In the genomic region with DNA sequence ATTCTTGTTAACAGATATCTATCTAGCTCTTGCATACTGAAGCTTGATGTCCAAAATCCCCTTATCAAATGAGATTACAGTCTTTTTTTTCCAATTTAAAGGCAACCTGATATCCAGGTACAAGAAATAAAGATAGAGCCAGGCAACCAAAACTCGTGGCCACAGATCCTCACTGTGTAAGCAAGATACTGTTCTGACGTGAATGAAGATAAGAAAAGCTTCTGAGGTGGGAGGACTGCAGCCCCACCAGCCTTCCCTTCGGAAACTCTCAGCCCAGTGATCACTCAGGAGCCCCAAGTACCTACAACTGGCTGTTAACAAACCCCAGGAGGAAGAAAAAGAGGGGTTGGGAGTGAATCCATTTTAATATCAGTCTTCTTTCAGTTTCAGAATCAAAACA, we compare ENCODE assay signal across 17 cellular contexts.
A peak's percentile ranks its signal among the peaks of the same experiment; 100 is the strongest.
DNase-seq lines count a peak whose midpoint lies in the region; ATAC-seq, FAIRE-seq and TF ChIP-seq lines count a peak whose summit lies in the region.
"Had no signal": no experiment of that assay in that cellular context is flagged by ENCODE, and none has a peak within 500 bp of the region (broad histone marks: within the 10 kb centered on the region; RNA-seq: fewer than 3 reads in every experiment).

No MANE protein-coding gene starts in this region.

- H3K36me3 ChIP-seq in keratinocyte (ENCODE audit: control insufficient read depth in 2 of 2, extremely low read depth in 1 of 2, insufficient read depth in 2 of 2, low read length in 2 of 2) (no peaks in the 10 kb centered on the region), trophoblast cell (ENCODE audit: control insufficient read depth in 1 of 2, insufficient read depth in 2 of 2, low read length in 2 of 2) (no peaks in the 10 kb centered on the region)

- H4K91ac ChIP-seq in trophoblast cell (ENCODE audit: low read depth, low read length): no peak overlapping the region

- H3K9ac ChIP-seq in keratinocyte (ENCODE audit: control insufficient read depth, extremely low read depth, insufficient read depth, low read length): peak overlapping the region; percentile 59
- no peak overlapping the region for H3K9ac ChIP-seq in trophoblast cell (ENCODE audit: low read length)

- peak overlapping the region; percentile 44 for H3K14ac ChIP-seq in trophoblast cell (ENCODE audit: low read length)

- DNase-seq in CMK (ENCODE audit: low read depth) (peak; percentile 31), OCI-M1 (lab: John Stamatoyannopoulos, UW) (peak; percentile 25), keratinocyte (ENCODE audit: low read depth, low spot score) (no peak), trophoblast cell (peak in 1 of 2 donors; percentile 50), HUDEP-2 (lab: John Stamatoyannopoulos, UW; ENCODE audit: unreplicated experiment in 76 of 76) (no peak)
- DNase-seq in activated CD4-positive, alpha-beta T cell treated with anti-CD3 and anti-CD28 coated beads for 1 hour: no peak
- DNase-seq in activated CD4-positive, alpha-beta T cell treated with anti-CD3 and anti-CD28 coated beads for 48 hours: no peak
- DNase-seq: activated CD4-positive, CD25-positive, alpha-beta regulatory T cell treated with anti-CD3 and anti-CD28 coated beads, Interleukin-2, amount 50 U/mL, for 72 hours; DMS 273 treated with DMSO at 0.1 percent for 48 hours; endodermal cell; NCI-H1105 treated with DMSO at 0.1 percent for 48 hours; NCI-H2081; NCI-H446 treated with DMSO at 0.1 percent for 48 hours had no signal

- H3K79me2 ChIP-seq in keratinocyte (ENCODE audit: control insufficient read depth, insufficient read depth, low read length): no peaks in the 10 kb centered on the region
- no peaks in the 10 kb centered on the region for H3K79me2 ChIP-seq in trophoblast cell (ENCODE audit: control insufficient read depth, insufficient read depth, low read length, poor library complexity)

- no peaks in the 10 kb centered on the region for H4K20me1 ChIP-seq in keratinocyte (ENCODE audit: control insufficient read depth, extremely low read depth, insufficient read depth, low read length)

- H3K23ac ChIP-seq in trophoblast cell (ENCODE audit: low read length): no peak overlapping the region

- no peak overlapping the region for H3K18ac ChIP-seq in trophoblast cell (ENCODE audit: low read length)

- no CpG with 5 or more reads among the region's 3 CpGs for WGBS in trophoblast cell (ENCODE audit: extremely low coverage, insufficient coverage, insufficient read length)

- H3K9me1 ChIP-seq in keratinocyte (ENCODE audit: control insufficient read depth, extremely low read depth, insufficient read depth, low read length): no peaks in the 10 kb centered on the region

- peak overlapping the region; percentile 64 for H2BK12ac ChIP-seq in trophoblast cell (ENCODE audit: low read length)

- H3K4me1 ChIP-seq in keratinocyte (ENCODE audit: control insufficient read depth, extremely low read depth, insufficient read depth, low read length) (peaks cover 13% of the 10 kb centered on the region), trophoblast cell (ENCODE audit: control insufficient read depth in 1 of 2, insufficient read depth in 2 of 2, low read length in 2 of 2) (peaks cover under 1 to 2% of the 10 kb centered on the region in 2 experiments)

- H3K9me3 ChIP-seq in keratinocyte (ENCODE audit: control insufficient read depth, low read depth, low read length) (peaks cover 3% of the 10 kb centered on the region), trophoblast cell (ENCODE audit: insufficient read depth, low read depth, low read length) (peaks cover 2% of the 10 kb centered on the region)

- no peak overlapping the region for H4K12ac ChIP-seq in trophoblast cell (ENCODE audit: low read depth, low read length)

- H3K4ac ChIP-seq in trophoblast cell (ENCODE audit: low read depth, low read length): no peak overlapping the region

- H3K27ac ChIP-seq in keratinocyte (ENCODE audit: control insufficient read depth, insufficient read depth, low read length): no peak overlapping the region
- no peak overlapping the region for H3K27ac ChIP-seq in trophoblast cell (ENCODE audit: low read depth, low read length)

- H2AFZ ChIP-seq in keratinocyte (ENCODE audit: control insufficient read depth, low read length) (peak overlapping the region; percentile 87), trophoblast cell (ENCODE audit: insufficient read depth, low read length, poor library complexity) (peak overlapping the region; percentile 54)

- TF ChIP-seq CTCF in keratinocyte (optimal IDR thresholded peaks at IDR 0.05 in 1 of 3, IDR thresholded peaks at IDR 0.05 in 1 of 3, conservative IDR thresholded peaks at IDR 0.05 in 1 of 3; ENCODE audit: extremely low read depth in 1 of 3, insufficient read depth in 2 of 3, low read length in 3 of 3): no peak

- peak overlapping the region in 2 of 3 experiments; percentile 28 to 53 for H3K4me3 ChIP-seq in keratinocyte (ENCODE audit: control insufficient read depth in 2 of 3, extremely low read depth in 1 of 3, insufficient read depth in 2 of 3, low read depth in 1 of 3, low read length in 3 of 3)
- H3K4me3 ChIP-seq in trophoblast cell (ENCODE audit: low read depth, low read length): no peak overlapping the region

- no peak for FAIRE-seq in keratinocyte (lab: Jason Lieb, UNC)
- FAIRE-seq: G401.6, HTR-8/SVneo had no signal

- H3K4me2 ChIP-seq in keratinocyte (ENCODE audit: control insufficient read depth, extremely low read depth, insufficient read depth, low read depth, low read length) (peak overlapping the region; percentile 76), trophoblast cell (ENCODE audit: low read length) (no peak overlapping the region)

- peak overlapping the region; percentile 51 for H2BK120ac ChIP-seq in trophoblast cell (ENCODE audit: insufficient read depth, low read length, poor library complexity)

- dilution Hi-C loops in keratinocyte (cut with MboI; ENCODE audit: extremely low pct_ligation_motif_present, low sequenced_read_pairs): no loop called here

- no peaks in the 10 kb centered on the region for H3K27me3 ChIP-seq in keratinocyte (ENCODE audit: control insufficient read depth, extremely low read depth, insufficient read depth, low read length)
- no peaks in the 10 kb centered on the region for H3K27me3 ChIP-seq in trophoblast cell (ENCODE audit: insufficient read depth, low read length)

- H4K8ac ChIP-seq in trophoblast cell (ENCODE audit: low read depth, low read length): no peak overlapping the region

- ATAC-seq in HG02973 (IDR thresholded peaks at IDR 0.05; ENCODE audit: unreplicated experiment): no peak
- ATAC-seq: left lobe of liver had no signal

- H2BK5ac ChIP-seq in trophoblast cell (ENCODE audit: low read depth, low read length, poor library complexity): no peak overlapping the region

- H2AK5ac ChIP-seq in trophoblast cell (ENCODE audit: low read length): no peak overlapping the region

- peaks cover 5% of the 10 kb centered on the region for H3K79me1 ChIP-seq in trophoblast cell (ENCODE audit: low read length)

Comparison
In these comparisons a context has a peak if more than half of its experiments do, and no peak if none do; other contexts are left out.
1. DNase-seq: peak in CMK (single experiment) and OCI-M1 (single experiment); none in keratinocyte (single experiment), activated CD4-positive, alpha-beta T cell treated with anti-CD3 and anti-CD28 coated beads for 1 hour (single experiment), HUDEP-2 (0 of 76) and activated CD4-positive, alpha-beta T cell treated with anti-CD3 and anti-CD28 coated beads for 48 hours (single experiment).